8 cellular contexts compared by ENCODE assay signal in genomic region chr10:108358912-108359311, GRCh38.
DNase-seq lines count a peak whose midpoint lies in the region; ATAC-seq and TF ChIP-seq lines count a peak whose summit lies in the region.

No MANE protein-coding gene starts in this region.

- no peak for TF ChIP-seq POLR2A in gastroesophageal sphincter (IDR thresholded peaks at IDR 0.05)

- 18 to 29% methylated on average over 3 of the region's 3 CpGs for WGBS in gastroesophageal sphincter (ENCODE audit: low coverage in 1 of 2), 2 donors

- no peaks in the 10 kb centered on the region for H3K36me3 ChIP-seq in gastroesophageal sphincter

- ATAC-seq in HG03439 (IDR thresholded peaks at IDR 0.05; ENCODE audit: unreplicated experiment) (peak; percentile 88), gastroesophageal sphincter (no peak)

- H3K4me3 ChIP-seq in choroid plexus epithelial cell (ENCODE audit: low read depth, low read length), result no peak overlapping the region
- H3K4me3 ChIP-seq in gastroesophageal sphincter, result no peak overlapping the region

- no peaks in the 10 kb centered on the region for H3K27me3 ChIP-seq in gastroesophageal sphincter

- no peaks in the 10 kb centered on the region for H3K4me1 ChIP-seq in gastroesophageal sphincter

- no peak for TF ChIP-seq CTCF in choroid plexus epithelial cell (conservative IDR thresholded peaks at IDR 0.05; ENCODE audit: low read depth, low read length)
- TF ChIP-seq CTCF in GM10266 (IDR thresholded peaks at IDR 0.05; ENCODE audit: control insufficient read depth, insufficient read depth, low read depth, missing control alignments), result no peak
- TF ChIP-seq CTCF in gastroesophageal sphincter (IDR thresholded peaks at IDR 0.05), result no peak

- peak; percentile 1 for DNase-seq in stimulated activated CD4-positive, alpha-beta T cell treated with anti-CD3 and anti-CD28 coated beads, Interleukin-15, amount 100 ng/mL, for 24 hours
- no peak for DNase-seq in stimulated activated CD4-positive, alpha-beta T cell treated with anti-CD3 and anti-CD28 coated beads, Interleukin-4, amount 100 ng/mL, for 4 hours
- DNase-seq in choroid plexus epithelial cell (ENCODE audit: low read depth) (peak; percentile 93), NCI-H2081 treated with DMSO at 0.1 percent for 48 hours (lab: John Stamatoyannopoulos, UW) (no peak), GM10266 (ENCODE audit: extremely low spot score) (no peak), NCI-H446 treated with DMSO at 0.1 percent for 48 hours (lab: John Stamatoyannopoulos, UW) (no peak)

- TF ChIP-seq EP300 in gastroesophageal sphincter (IDR thresholded peaks at IDR 0.05), result no peak

- no peak overlapping the region for H3K27ac ChIP-seq in gastroesophageal sphincter

- H3K9me3 ChIP-seq in gastroesophageal sphincter, result no peaks in the 10 kb centered on the region

Comparison
In these comparisons a context has a peak if more than half of its experiments do, and no peak if none do; other contexts are left out.
1. DNase-seq: peak in stimulated activated CD4-positive, alpha-beta T cell treated with anti-CD3 and anti-CD28 coated beads, Interleukin-15, amount 100 ng/mL, for 24 hours (single experiment) and choroid plexus epithelial cell (single experiment); none in stimulated activated CD4-positive, alpha-beta T cell treated with anti-CD3 and anti-CD28 coated beads, Interleukin-4, amount 100 ng/mL, for 4 hours (0 of 2), NCI-H2081 treated with DMSO at 0.1 percent for 48 hours (single experiment), GM10266 (single experiment) and NCI-H446 treated with DMSO at 0.1 percent for 48 hours (single experiment).